ENCODE assay signal across 8 cellular contexts in the genomic region with DNA sequence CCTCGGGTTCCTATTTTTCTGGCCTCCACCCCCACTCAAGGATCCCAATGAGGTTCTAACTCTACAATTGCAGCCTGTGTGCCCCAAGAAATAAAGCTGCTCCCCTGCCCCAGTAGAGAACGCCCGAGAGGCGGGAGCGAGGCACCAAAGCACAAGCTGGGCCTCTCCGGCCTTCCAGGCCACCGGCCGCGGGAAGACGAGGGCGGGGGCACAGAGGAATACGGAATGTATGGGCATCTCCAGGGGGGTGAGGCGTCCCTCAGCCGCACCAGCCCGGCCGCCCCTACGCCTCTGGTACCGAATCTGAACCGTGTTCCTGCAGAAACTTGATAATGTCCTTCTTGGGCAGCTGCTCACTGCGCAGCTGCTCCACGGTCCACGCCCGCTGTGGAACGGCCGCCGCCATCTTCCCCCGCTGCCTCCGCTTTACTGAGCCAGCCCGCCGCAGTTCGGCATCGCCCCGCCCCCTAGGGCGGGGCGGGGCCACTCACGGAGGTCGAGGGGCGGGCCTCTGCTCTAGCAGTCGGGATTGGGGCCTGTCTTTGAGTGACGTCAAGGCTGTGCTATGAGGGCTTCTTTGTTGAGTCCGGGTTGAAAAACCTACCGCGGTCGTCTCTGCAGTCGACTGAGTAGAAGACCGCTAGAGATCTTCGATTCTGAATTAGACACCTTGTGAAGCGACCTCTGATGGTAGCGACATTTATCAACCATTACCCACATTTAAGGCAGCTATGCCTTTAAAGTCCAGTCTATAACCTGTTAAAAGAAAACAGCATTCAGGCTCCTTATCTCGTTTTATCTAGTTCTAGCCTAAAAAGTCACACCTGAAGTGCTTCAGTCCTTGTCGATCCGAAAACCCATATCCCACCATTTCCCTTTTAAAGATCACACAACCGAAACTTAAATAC. TPM values are rescaled to one million over a fixed set of nuclear protein-coding genes. Genes with fewer than 3 reads are reported as not detected.
DNase-seq lines count a peak whose midpoint lies in the region; ATAC-seq and TF ChIP-seq lines count a peak whose summit lies in the region.

A gene (minus strand): TSS at position 431 of the 908 bp plus-strand sequence. CDS start 25 bp downstream, at position 406.

- in situ Hi-C loops in GM13976 (cut with MboI; ENCODE audit: low sequenced_read_pairs, unreplicated experiment) = no loop called here

- peak within 1 kb of the TSS; percentile 99 for H3K27ac Mint-ChIP-seq in T-helper 17 cell

- peak in 1 of 2 donors; percentile 64 for TF ChIP-seq POLR2A in vagina (IDR thresholded peaks at IDR 0.05)

- H3K9me3 ChIP-seq in T-helper 17 cell (ENCODE audit: control insufficient read depth, low read length, poor library complexity, severe bottlenecking) (no peaks in the 10 kb centered on the region), right atrium auricular region (no peaks in the 10 kb centered on the region), vagina (no peaks in the 10 kb centered on the region)

- no peaks in the 10 kb centered on the region for H3K36me3 Mint-ChIP-seq in T-helper 17 cell (ENCODE audit: low read depth)

- H3K4me3 Mint-ChIP-seq in T-helper 17 cell = peak within 1 kb of the TSS; percentile 99

- H3K27ac ChIP-seq in angular gyrus (ENCODE audit: low read depth, low read length) (peak within 1 kb of the TSS; percentile 96), right atrium auricular region (peak within 1 kb of the TSS; percentile 84 to 86), vagina (peak within 1 kb of the TSS; percentile 77)

- no peaks in the 10 kb centered on the region for H3K27me3 ChIP-seq in right atrium auricular region
- no peaks in the 10 kb centered on the region for H3K27me3 ChIP-seq in vagina

- H3K36me3 ChIP-seq in right atrium auricular region (no peaks in the 10 kb centered on the region), vagina (no peaks in the 10 kb centered on the region)

- ATAC-seq in HG02884 (IDR thresholded peaks at IDR 0.05; ENCODE audit: unreplicated experiment) (peak; percentile 91), T-helper 17 cell (peak; percentile 92)

- peaks cover 30% of the 10 kb centered on the region for H3K4me1 Mint-ChIP-seq in T-helper 17 cell

- H3K4me1 ChIP-seq in right atrium auricular region = peaks cover 0 to 34% of the 10 kb centered on the region in 2 donors
- peaks cover 46% of the 10 kb centered on the region for H3K4me1 ChIP-seq in vagina

- peak; percentile 98 for DNase-seq in GM13976 (ENCODE audit: low spot score)
- DNase-seq in NCI-H1694 (lab: John Stamatoyannopoulos, UW) = peak; percentile 98
- peak; percentile 85 to 96 (median 93) for DNase-seq in T-helper 17 cell
- peak; percentile 98 for DNase-seq in right atrium auricular region (ENCODE audit: low spot score)
- DNase-seq in pulmonary artery endothelial cell (ENCODE audit: low read depth, low spot score) = peak; percentile 98
- peak; percentile 97 to 98 for DNase-seq in vagina (ENCODE audit: extremely low spot score in 2 of 2)

- intact Hi-C loops in vagina (cut with DNase I) = loop anchor here (10.0 kb wide), 2 partner anchors 120 to 220 kb away; a partner anchor contains a TSS

- H3K4me3 ChIP-seq in right atrium auricular region = peak within 1 kb of the TSS; percentile 67 to 70
- peak within 1 kb of the TSS; percentile 54 to 57 for H3K4me3 ChIP-seq in vagina

- H3K27me3 Mint-ChIP-seq in T-helper 17 cell = no peaks in the 10 kb centered on the region

- TF ChIP-seq CTCF in GM13976 (IDR thresholded peaks at IDR 0.05; ENCODE audit: borderline replicate concordance, control extremely low read depth, extremely low read depth, insufficient read depth, missing control alignments) = peak; percentile 30
- peak in 1 of 2 donors; percentile 29 for TF ChIP-seq CTCF in right atrium auricular region (IDR thresholded peaks at IDR 0.05)
- TF ChIP-seq CTCF in vagina (IDR thresholded peaks at IDR 0.05) = no peak

RNA-seq across cellular contexts. Expression of the gene that starts here (rescaled TPM):
- total RNA-seq in T-helper 17 cell (10 to 100 TPM; 30.1 to 31.4 TPM), right atrium auricular region (10 to 100 TPM; 45.5 to 72.3 TPM), pulmonary artery endothelial cell (28.2 and 36.6 TPM in 2 replicates), vagina (37.1 TPM)

Comparison
In these comparisons a context has a peak if more than half of its experiments do, and no peak if none do; other contexts are left out.
1. Peak in every context shown above with its lines: DNase-seq, ATAC-seq, H3K4me3 ChIP-seq and H3K27ac ChIP-seq.